13 cellular contexts compared by ENCODE assay signal in genomic region chr20:15643713-15644112, GRCh38.
A peak's percentile ranks its signal among the peaks of the same experiment; 100 is the strongest.
DNase-seq lines count a peak whose midpoint lies in the region; TF ChIP-seq lines count a peak whose summit lies in the region.
"Had no signal": no experiment of that assay in that cellular context is flagged by ENCODE, and none has a peak within 500 bp of the region (broad histone marks: within the 10 kb centered on the region; RNA-seq: fewer than 3 reads in every experiment).

No MANE protein-coding gene starts in this region.

- H3K4me3 Mint-ChIP-seq in chondrocyte (ENCODE audit: unreplicated experiment) (no peak overlapping the region), neural progenitor cell (no peak overlapping the region)
- H3K4me3 Mint-ChIP-seq: activated naive CD8-positive, alpha-beta T cell treated with anti-CD3 and anti-CD28 coated beads, Interleukin-2, amount 10 ng/mL, durations not matched to agents 7 days and 5 days had no signal

- H3K4me1 ChIP-seq in Loucy (ENCODE audit: insufficient read depth, low read length, poor library complexity, severe bottlenecking), result no peaks in the 10 kb centered on the region
- H3K4me1 ChIP-seq in neural progenitor cell, result peaks cover 7% of the 10 kb centered on the region
- H3K4me1 ChIP-seq: left lung, vagina had no signal

- H3K27me3 ChIP-seq in Loucy (ENCODE audit: insufficient read depth, low read length, poor library complexity, severe bottlenecking) (no peaks in the 10 kb centered on the region), neural progenitor cell (no peaks in the 10 kb centered on the region)
- H3K27me3 ChIP-seq: left lung, vagina had no signal

- no peak overlapping the region for H3K27ac Mint-ChIP-seq in chondrocyte (ENCODE audit: unreplicated experiment)
- no peak overlapping the region for H3K27ac Mint-ChIP-seq in neural progenitor cell
- H3K27ac Mint-ChIP-seq: activated naive CD8-positive, alpha-beta T cell treated with anti-CD3 and anti-CD28 coated beads, Interleukin-2, amount 10 ng/mL, durations not matched to agents 7 days and 5 days had no signal

- H4K20me1 ChIP-seq in Loucy (ENCODE audit: insufficient read depth, low read length, poor library complexity, severe bottlenecking) (no peaks in the 10 kb centered on the region), neural progenitor cell (ENCODE audit: low read depth) (no peaks in the 10 kb centered on the region)

- DNase-seq in ELR (ENCODE audit: low read depth), result peak; percentile 13
- no peak for DNase-seq in chondrocyte (ENCODE audit: low spot score)
- DNase-seq in neural progenitor cell (ENCODE audit: low spot score), result no peak
- DNase-seq in A172 (ENCODE audit: low spot score), result no peak
- no peak for DNase-seq in NCI-H226
- no peak for DNase-seq in cardiac septum (ENCODE audit: low spot score)
- DNase-seq in NCI-H510A (lab: John Stamatoyannopoulos, UW), result no peak
- DNase-seq: activated naive CD8-positive, alpha-beta T cell treated with anti-CD3 and anti-CD28 coated beads, Interleukin-2, amount 10 ng/mL, durations not matched to agents 7 days and 5 days; left lung; NCI-H2081 treated with DMSO at 0.1 percent for 48 hours had no signal

- H3K4me2 ChIP-seq in Loucy (ENCODE audit: low read depth, low read length, poor library complexity, severe bottlenecking), result no peak overlapping the region
- H3K4me2 ChIP-seq in neural progenitor cell, result no peak overlapping the region

- TF ChIP-seq CTCF in Loucy (conservative IDR thresholded peaks at IDR 0.05; ENCODE audit: low read length), result peak; percentile 26
- peak; percentile 49 for TF ChIP-seq CTCF in chondrocyte (IDR thresholded peaks at IDR 0.05)
- TF ChIP-seq CTCF in neural progenitor cell (IDR thresholded peaks at IDR 0.05), result peak; percentile 51

- H3K27ac ChIP-seq in neural progenitor cell, result no peak overlapping the region
- H3K27ac ChIP-seq: epithelial cell of prostate, left lung, vagina had no signal

- H3F3A ChIP-seq in Loucy (ENCODE audit: low read depth), result no peaks in the 10 kb centered on the region
- H3F3A ChIP-seq in neural progenitor cell (ENCODE audit: low read depth), result peaks cover 3% of the 10 kb centered on the region

- H3K4me3 ChIP-seq in Loucy (ENCODE audit: low read length, poor library complexity, severe bottlenecking) (no peak overlapping the region), neural progenitor cell (no peak overlapping the region)
- H3K4me3 ChIP-seq: left lung, vagina had no signal

- no peaks in the 10 kb centered on the region for H3K9me2 ChIP-seq in Loucy (replicated peaks; ENCODE audit: low read depth, low read length)

- H3K79me2 ChIP-seq in Loucy (ENCODE audit: insufficient read depth, low read length) (no peaks in the 10 kb centered on the region), neural progenitor cell (ENCODE audit: low read depth) (no peaks in the 10 kb centered on the region)

- peaks cover 21% of the 10 kb centered on the region for H3K4me1 Mint-ChIP-seq in chondrocyte (ENCODE audit: low read depth)
- H3K4me1 Mint-ChIP-seq in neural progenitor cell, result peaks cover 25% of the 10 kb centered on the region
- H3K4me1 Mint-ChIP-seq: activated naive CD8-positive, alpha-beta T cell treated with anti-CD3 and anti-CD28 coated beads, Interleukin-2, amount 10 ng/mL, durations not matched to agents 7 days and 5 days had no signal

- 0 out of 2 replicates have a peak, but pooled peaks cover 4% of the 10 kb centered on the region for H3K9me3 ChIP-seq in Loucy (ENCODE audit: insufficient read depth, low read depth, low read length)
- H3K9me3 ChIP-seq in neural progenitor cell (ENCODE audit: low read depth), result no peaks in the 10 kb centered on the region
- H3K9me3 ChIP-seq: left lung, vagina had no signal

- no peaks in the 10 kb centered on the region for H3K36me3 Mint-ChIP-seq in chondrocyte (ENCODE audit: low read depth)
- H3K36me3 Mint-ChIP-seq in neural progenitor cell, result no peaks in the 10 kb centered on the region
- H3K36me3 Mint-ChIP-seq: activated naive CD8-positive, alpha-beta T cell treated with anti-CD3 and anti-CD28 coated beads, Interleukin-2, amount 10 ng/mL, durations not matched to agents 7 days and 5 days had no signal

- H3K9me3 Mint-ChIP-seq in chondrocyte (ENCODE audit: low read depth) (no peaks in the 10 kb centered on the region), neural progenitor cell (peaks cover 18% of the 10 kb centered on the region)

- no peak overlapping the region for H2AFZ ChIP-seq in Loucy (ENCODE audit: low read length)
- no peak overlapping the region for H2AFZ ChIP-seq in neural progenitor cell (replicated peaks)

- no peaks in the 10 kb centered on the region for H3K27me3 Mint-ChIP-seq in chondrocyte (ENCODE audit: low read depth)
- peaks cover 5% of the 10 kb centered on the region for H3K27me3 Mint-ChIP-seq in neural progenitor cell (ENCODE audit: insufficient read depth, low read depth)
- H3K27me3 Mint-ChIP-seq: activated naive CD8-positive, alpha-beta T cell treated with anti-CD3 and anti-CD28 coated beads, Interleukin-2, amount 10 ng/mL, durations not matched to agents 7 days and 5 days had no signal

- no peak overlapping the region for H3K9ac ChIP-seq in Loucy (ENCODE audit: low read depth, low read length, poor library complexity, severe bottlenecking)
- H3K9ac ChIP-seq in neural progenitor cell, result no peak overlapping the region

- no peaks in the 10 kb centered on the region for H3K36me3 ChIP-seq in Loucy (ENCODE audit: insufficient read depth, low read length)
- H3K36me3 ChIP-seq in neural progenitor cell, result no peaks in the 10 kb centered on the region
- H3K36me3 ChIP-seq: left lung, vagina had no signal

- intact Hi-C loops in cardiac septum (cut with DNase I), result no loop called here
